ENCODE assay signal across 14 cellular contexts in the genomic region with DNA sequence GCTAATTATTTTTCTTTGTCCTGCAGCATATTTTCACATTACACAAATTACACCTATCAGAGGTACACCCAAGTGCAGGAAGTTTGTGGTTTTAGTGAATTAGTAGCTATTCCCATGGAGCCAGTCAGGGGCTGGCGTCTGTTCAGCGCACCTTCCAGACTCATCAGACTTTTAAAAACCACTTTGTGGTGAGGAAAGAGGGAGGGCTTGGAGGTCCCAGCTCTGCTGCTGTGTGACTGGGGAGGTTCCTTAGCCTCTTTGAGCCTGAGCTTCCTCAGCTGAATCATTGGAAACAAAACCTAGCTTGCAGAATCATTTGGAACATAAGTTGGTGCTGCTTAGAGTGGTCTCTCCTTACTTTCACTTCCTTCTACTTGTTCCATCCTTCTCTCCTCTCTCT.
"Had no signal": no experiment of that assay in that cellular context is flagged by ENCODE, and none has a peak within 500 bp of the region (broad histone marks: within the 10 kb centered on the region; RNA-seq: fewer than 3 reads in every experiment).

No MANE protein-coding gene starts in this region.

- H3K4me2 ChIP-seq: neural progenitor cell had no signal

- H3K4me3 ChIP-seq: gastrocnemius medialis, heart right ventricle, neural progenitor cell, ovary, sigmoid colon, stomach, testis had no signal

- H3K36me3 Mint-ChIP-seq: activated naive CD4-positive, alpha-beta T cell treated with anti-CD3 and anti-CD28 coated beads, Interleukin-2, amount 50 U/mL, for 24 hours; neural progenitor cell had no signal

- H3K4me1 ChIP-seq: gastrocnemius medialis, heart right ventricle, neural progenitor cell, sigmoid colon, testis had no signal

- H3K9me3 Mint-ChIP-seq: activated naive CD4-positive, alpha-beta T cell treated with anti-CD3 and anti-CD28 coated beads, Interleukin-2, amount 50 U/mL, for 24 hours; neural progenitor cell had no signal

- H2AFZ ChIP-seq: neural progenitor cell had no signal

- H3K9me3 ChIP-seq: gastrocnemius medialis, heart right ventricle, ovary, sigmoid colon, stomach, testis had no signal

- H3K36me3 ChIP-seq: gastrocnemius medialis, heart right ventricle, neural progenitor cell, ovary, sigmoid colon, stomach, WERI-Rb-1 had no signal

- H3K27me3 ChIP-seq: gastrocnemius medialis, neural progenitor cell, ovary, sigmoid colon, stomach, testis had no signal

- H3K4me3 Mint-ChIP-seq: activated naive CD4-positive, alpha-beta T cell treated with anti-CD3 and anti-CD28 coated beads, Interleukin-2, amount 50 U/mL, for 24 hours; neural progenitor cell had no signal

- H3K27ac Mint-ChIP-seq: activated naive CD4-positive, alpha-beta T cell treated with anti-CD3 and anti-CD28 coated beads, Interleukin-2, amount 50 U/mL, for 24 hours; neural progenitor cell had no signal

- DNase-seq: activated CD4-positive, alpha-beta T cell treated with anti-CD3 and anti-CD28 coated beads, Interleukin-2, amount 50 U/mL, for 48 hours; caudate nucleus; erythroblast; gastrocnemius medialis; heart right ventricle; ovary; sigmoid colon; stimulated activated CD4-positive, alpha-beta T cell treated with anti-CD3 and anti-CD28 coated beads, Interleukin-1b, Interleukin-23, amount 100 ng/mL, for 48 hours; stomach; T1000; testis; WERI-Rb-1 had no signal

- H3K9ac ChIP-seq: neural progenitor cell had no signal

- H3K4me1 Mint-ChIP-seq: neural progenitor cell had no signal

- H3K27ac ChIP-seq: gastrocnemius medialis, heart right ventricle, neural progenitor cell, ovary, sigmoid colon, stomach, testis, WERI-Rb-1 had no signal

- ATAC-seq: gastrocnemius medialis, heart right ventricle had no signal
